In the genomic region with DNA sequence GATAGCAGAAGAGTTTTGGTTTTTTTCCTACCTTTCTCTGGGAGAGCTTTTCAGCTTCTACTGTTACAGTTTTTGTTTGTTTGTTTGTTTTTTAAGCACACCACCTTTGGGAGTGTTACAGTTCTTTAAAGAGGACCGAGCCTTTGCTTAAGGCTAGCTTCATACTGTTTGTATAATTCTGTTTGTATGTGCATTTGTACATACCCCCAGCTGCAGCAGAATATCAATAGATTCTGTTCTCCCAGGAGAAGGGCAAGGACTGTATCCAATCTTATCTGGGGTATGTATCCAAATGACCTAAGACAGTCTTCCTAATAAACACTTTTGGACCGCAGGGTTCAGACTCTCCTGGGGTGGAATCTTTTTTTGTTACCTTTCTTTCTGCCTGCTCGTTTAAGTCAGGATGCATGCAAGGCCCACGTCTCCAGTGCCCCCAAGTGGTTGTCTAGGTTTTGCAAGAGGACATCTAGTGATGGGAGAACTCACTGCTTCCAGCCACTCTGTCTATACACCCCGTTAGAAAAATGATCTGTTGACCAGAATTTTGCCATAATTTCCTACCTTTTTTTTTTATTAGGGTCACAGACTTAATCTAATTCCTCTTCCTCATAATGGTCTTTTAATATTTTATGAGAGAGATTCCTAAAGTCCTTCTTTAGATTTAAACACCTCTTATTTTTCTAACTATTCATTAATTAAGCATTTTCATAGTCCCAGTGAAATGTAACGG, we compare ENCODE assay signal across 8 cellular contexts. TPM values are rescaled to one million over a fixed set of nuclear protein-coding genes. Genes with fewer than 3 reads are reported as not detected.
DNase-seq lines count a peak whose midpoint lies in the region; ATAC-seq, FAIRE-seq and TF ChIP-seq lines count a peak whose summit lies in the region.

No MANE protein-coding gene starts in this region.

- TF ChIP-seq RAD21 in HepG2 (CRISPR knock-in tag; IDR thresholded peaks at IDR 0.05), result peak; percentile 46; the same call in 1 of the 2 replicates

- ATAC-seq in HG03135 (IDR thresholded peaks at IDR 0.05; ENCODE audit: unreplicated experiment) (peak; percentile 78), HepG2 (peak; percentile 99)

- peak overlapping the region; percentile 44 for H3K27ac ChIP-seq in 22Rv1
- H3K27ac ChIP-seq in HepG2 (ENCODE audit: extremely low read length, insufficient read depth, low read length), result no peak overlapping the region

- H3K4me1 Mint-ChIP-seq in chondrocyte (ENCODE audit: low read depth), result peaks cover 7% of the 10 kb centered on the region

- no peaks in the 10 kb centered on the region for H3K27me3 ChIP-seq in HepG2 (ENCODE audit: control insufficient read depth in 1 of 2, insufficient read depth in 2 of 2, low read length in 2 of 2)

- H3K36me3 Mint-ChIP-seq in chondrocyte (ENCODE audit: low read depth), result peaks cover 3% of the 10 kb centered on the region

- peaks cover 41% of the 10 kb centered on the region for H3K79me2 ChIP-seq in HepG2 (ENCODE audit: insufficient read depth, low read length)

- H3K36me3 ChIP-seq in HepG2 (replicated peaks in 1 of 2; ENCODE audit: control insufficient read depth in 1 of 2, insufficient read depth in 2 of 2, low read length in 2 of 2), result no peaks in the 10 kb centered on the region; a peak in 1 of 5 replicates

- no peak overlapping the region for H3K4me3 Mint-ChIP-seq in chondrocyte (ENCODE audit: unreplicated experiment)

- CTCF ChIA-PET in HepG2 (lab: Yijun Ruan, JAX; ENCODE audit: low intra/inter-chr PET ratio, low total read pairs), result interaction anchor here (1.3 to 2.3 kb wide), 4 partner anchors 21 to 268 kb away, joined by 3 to 12 read pairs (median 6); partner anchors contain the start of gene NRF1

- TF ChIP-seq POLR2A in GM12891 (IDR thresholded peaks at IDR 0.05; ENCODE audit: low read depth, low read length) (no peak), HepG2 (IDR thresholded peaks at IDR 0.05; ENCODE audit: insufficient read depth in 1 of 2, low read depth in 2 of 2, low read length in 2 of 2) (no peak)

- TF ChIP-seq EP300 in HepG2 (IDR thresholded peaks at IDR 0.05; ENCODE audit: low read depth in 2 of 2, low read length in 2 of 2) (no peak), HepG2 (CRISPR knock-in tag; IDR thresholded peaks at IDR 0.05; ENCODE audit: borderline replicate concordance) (no peak)

- peak overlapping the region; percentile 34 for H3K27ac Mint-ChIP-seq in chondrocyte (ENCODE audit: unreplicated experiment)

- peaks cover 19% of the 10 kb centered on the region for H3K4me1 ChIP-seq in HepG2 (ENCODE audit: insufficient read depth, low read length)

- DNase-seq in GM12891 (ENCODE audit: insufficient read length, low spot score) (peak; percentile 18), NCI-H446 (lab: John Stamatoyannopoulos, UW) (peak; percentile 39 to 52), chondrocyte (ENCODE audit: low spot score) (no peak), HepG2 (ENCODE audit: low spot score) (peak; percentile 73)
- DNase-seq in activated CD4-positive, alpha-beta T cell treated with anti-CD3 and anti-CD28 coated beads for 24 hours (ENCODE audit: low read depth in 2 of 2), result peak; percentile 37 to 54
- peak; percentile 35 for DNase-seq in stimulated activated CD8-positive, alpha-beta memory T cell treated with anti-CD3 and anti-CD28 coated beads, Interleukin-12 subunit alpha, Interleukin-12 subunit beta, amount 100 ng/mL, for 24 hours (ENCODE audit: extremely low read depth)

- H3K9ac ChIP-seq in HepG2 (ENCODE audit: insufficient read depth, low read depth, low read length), result no peak overlapping the region

- intact Hi-C loops in HepG2 (cut with micrococcal nuclease; ENCODE audit: unreplicated experiment), result loop anchor here (1.0 kb wide), 1 partner anchor 23 kb away; no protein-coding TSS in a partner anchor

- no peaks in the 10 kb centered on the region for H3K9me3 ChIP-seq in HepG2 (ENCODE audit: low read length)

- POLR2A ChIA-PET in HepG2 (lab: Yijun Ruan, JAX), result interaction anchor here (1.0 kb wide), 1 partner anchor 29 kb away, joined by 3 read pairs; no protein-coding TSS in a partner anchor

- in situ Hi-C loops in HepG2 (cut with HindIII; ENCODE audit: extremely low pct_ligation_motif_present, low pct_unique_long_range_greater_than_20kb), result loop anchor here (25.0 kb wide), 1 partner anchor 273 kb away; no protein-coding TSS in a partner anchor

- H4K20me1 ChIP-seq in HepG2 (ENCODE audit: insufficient read depth, low read length), result no peaks in the 10 kb centered on the region; the same call in 1 of the 2 replicates

- FAIRE-seq in GM12891 (lab: Jason Lieb, UNC) (peak; percentile 16), HepG2 (lab: Jason Lieb, UNC) (peak; percentile 56)

- H3K27me3 Mint-ChIP-seq in chondrocyte (ENCODE audit: low read depth), result no peaks in the 10 kb centered on the region

- no peaks in the 10 kb centered on the region for H3K9me3 Mint-ChIP-seq in chondrocyte (ENCODE audit: low read depth)

- no TSS peak for BruUV-seq in HepG2 (replicated peaks; lab: Mats Ljungman, UMichigan)

- no peak overlapping the region for H2AFZ ChIP-seq in HepG2 (ENCODE audit: low read length)

- 17% methylated on average over 6 of the region's 6 CpGs for WGBS in HepG2 (ENCODE audit: low lambda C conversion rate)

- TF ChIP-seq CTCF in 22Rv1 (IDR thresholded peaks at IDR 0.05) (peak; percentile 99), chondrocyte (IDR thresholded peaks at IDR 0.05) (peak; percentile 87), HepG2 (CRISPR knock-in tag; IDR thresholded peaks at IDR 0.05) (peak; percentile 84)

- H3K4me3 ChIP-seq in HepG2 (replicated peaks in 1 of 3; ENCODE audit: insufficient read depth in 1 of 3, low read depth in 2 of 3, low read length in 3 of 3), result no peak overlapping the region

- H3K4me2 ChIP-seq in HepG2 (ENCODE audit: low read depth, low read length), result peak overlapping the region; percentile 16; the same call in 1 of the 2 replicates

TF ChIP-seq in GM12891, 5 proteins besides CTCF, POLR2A, EP300 and RAD21:
- TF ChIP-seq PAX5 (IDR thresholded peaks at IDR 0.05; ENCODE audit: insufficient read depth, low read length, severe bottlenecking) (no peak), TAF1 (IDR thresholded peaks at IDR 0.05; ENCODE audit: low read depth, low read length) (no peak), POLR2AphosphoS5 (IDR thresholded peaks at IDR 0.05; ENCODE audit: low read depth, low read length) (no peak), SPI1 (IDR thresholded peaks at IDR 0.05; ENCODE audit: low read depth, low read length) (no peak), POU2F2 (IDR thresholded peaks at IDR 0.05; ENCODE audit: low read depth, low read length) (no peak)

TF ChIP-seq in HepG2, 621 proteins besides CTCF, POLR2A, EP300 and RAD21 (continues in another document):
- TF ChIP-seq, protein P1, sequence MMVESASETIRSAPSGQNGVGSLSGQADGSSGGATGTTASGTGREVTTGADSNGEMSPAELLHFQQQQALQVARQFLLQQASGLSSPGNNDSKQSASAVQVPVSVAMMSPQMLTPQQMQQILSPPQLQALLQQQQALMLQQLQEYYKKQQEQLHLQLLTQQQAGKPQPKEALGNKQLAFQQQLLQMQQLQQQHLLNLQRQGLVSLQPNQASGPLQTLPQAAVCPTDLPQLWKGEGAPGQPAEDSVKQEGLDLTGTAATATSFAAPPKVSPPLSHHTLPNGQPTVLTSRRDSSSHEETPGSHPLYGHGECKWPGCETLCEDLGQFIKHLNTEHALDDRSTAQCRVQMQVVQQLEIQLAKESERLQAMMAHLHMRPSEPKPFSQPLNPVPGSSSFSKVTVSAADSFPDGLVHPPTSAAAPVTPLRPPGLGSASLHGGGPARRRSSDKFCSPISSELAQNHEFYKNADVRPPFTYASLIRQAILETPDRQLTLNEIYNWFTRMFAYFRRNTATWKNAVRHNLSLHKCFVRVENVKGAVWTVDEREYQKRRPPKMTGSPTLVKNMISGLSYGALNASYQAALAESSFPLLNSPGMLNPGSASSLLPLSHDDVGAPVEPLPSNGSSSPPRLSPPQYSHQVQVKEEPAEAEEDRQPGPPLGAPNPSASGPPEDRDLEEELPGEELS (CRISPR knock-in tag; IDR thresholded peaks at IDR 0.05), result 0 out of 2 replicates have a peak, but pooled peaks have one; percentile 18
- TF ChIP-seq ZFX (CRISPR knock-in tag; IDR thresholded peaks at IDR 0.05; ENCODE audit: low read depth), result peak; percentile 15; the same call in 1 of the 2 replicates
- peak; percentile 79 for TF ChIP-seq STAG1 (CRISPR knock-in tag; IDR thresholded peaks at IDR 0.05)

RNA-seq across cellular contexts. Expression of gene NRF1, which starts 23.9 kb away (rescaled TPM):
- polyA plus RNA-seq in GM12891 (2012; ENCODE audit: low read depth, missing spikeins), result 7.3 TPM
- total RNA-seq in chondrocyte (10.3 to 13.3 TPM (median 12.3 TPM) in 3 replicates), HepG2 (2016; rRNA removed; fragmentation: Illumina TruSeq; extraction: Trizol) (10.1 and 16.2 TPM in 2 replicates)
- total RNA-seq in HepG2 (2016; cell fraction: cytosol; rRNA removed; fragmentation: Illumina TruSeq; extraction: Trizol; ENCODE audit: low read depth), result 10.9 TPM in 2 replicates
- 10.6 and 17.7 TPM in 2 replicates for total RNA-seq in HepG2 (2016; cell fraction: insoluble cytoplasmic fraction; rRNA removed; fragmentation: Illumina TruSeq; extraction: Trizol)
- total RNA-seq in HepG2 (2016; cell fraction: membrane; rRNA removed; fragmentation: Illumina TruSeq; extraction: Trizol), result 9.0 and 11.3 TPM in 2 replicates
- total RNA-seq in HepG2 (2016; cell fraction: nucleus; rRNA removed; fragmentation: Illumina TruSeq; extraction: Trizol), result 17.2 and 20.8 TPM in 2 replicates
- polyA plus RNA-seq in HepG2 (2011; rRNA removed), result 9.3 and 11.0 TPM in 2 replicates
- polyA plus RNA-seq in HepG2 (2011; cell fraction: cytosol; rRNA removed), result 8.8 and 9.7 TPM in 2 replicates
- 13.7 and 15.4 TPM in 2 replicates for polyA plus RNA-seq in HepG2 (2011; cell fraction: nucleus; rRNA removed)
- 7.3 and 7.6 TPM in 2 replicates for polyA plus RNA-seq in HepG2 (2012)
- 1.5 and 1.6 TPM in 2 replicates for polyA plus RNA-seq in HepG2 (2016; cell fraction: cytosol; fragmentation: Illumina TruSeq; extraction: Trizol; ENCODE audit: low read depth)
- 14.0 and 14.7 TPM in 2 replicates for polyA plus RNA-seq in HepG2 (2016; cell fraction: insoluble cytoplasmic fraction; fragmentation: Illumina TruSeq; extraction: Trizol; ENCODE audit: low read depth)
- 3.5 and 4.0 TPM in 2 replicates for polyA plus RNA-seq in HepG2 (2016; cell fraction: membrane; fragmentation: Illumina TruSeq; extraction: Trizol; ENCODE audit: low read depth)
- polyA plus RNA-seq in HepG2 (2016; cell fraction: nucleus; fragmentation: Illumina TruSeq; extraction: Trizol; ENCODE audit: insufficient read depth, low read depth), result 17.5 and 20.4 TPM in 2 replicates
- 33.4 and 59.8 TPM in 2 replicates for polyA minus RNA-seq in HepG2 (2011; rRNA and poly(A)+ RNA removed; ENCODE audit: low replicate concordance)
- 8.1 and 8.9 TPM in 2 replicates for polyA minus RNA-seq in HepG2 (2011; cell fraction: cytosol; rRNA and poly(A)+ RNA removed)
- 27.0 and 28.1 TPM in 2 replicates for polyA minus RNA-seq in HepG2 (2011; cell fraction: nucleus; rRNA and poly(A)+ RNA removed)
